13 cellular contexts compared by ENCODE assay signal in the genomic region with DNA sequence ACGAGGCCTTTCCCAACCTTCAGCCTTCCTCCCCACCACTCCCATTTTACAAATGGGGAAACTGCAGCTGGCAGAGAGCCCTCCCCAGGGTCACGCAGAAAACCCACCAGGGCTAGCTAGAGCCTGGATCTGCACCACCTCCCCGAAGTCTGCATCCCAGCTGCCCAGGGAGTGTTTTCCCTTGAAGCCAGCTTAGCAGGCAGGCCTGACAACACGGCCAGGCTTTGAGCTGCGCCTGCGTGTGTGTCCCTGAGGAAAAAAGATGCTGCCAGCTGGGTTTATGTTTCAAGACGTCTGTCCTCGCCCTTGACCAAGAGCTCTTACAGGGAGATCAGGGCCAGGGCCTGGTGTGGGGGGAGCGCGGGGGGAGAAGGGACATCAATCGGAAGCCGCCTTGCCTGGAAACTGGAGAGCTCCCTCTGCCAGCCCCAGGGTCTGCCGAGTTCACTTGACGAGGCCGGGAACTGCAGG. TPM values are rescaled to one million over a fixed set of nuclear protein-coding genes. Genes with fewer than 3 reads are reported as not detected.
DNase-seq lines count a peak whose midpoint lies in the region; TF ChIP-seq lines count a peak whose summit lies in the region.
"Had no signal": no experiment of that assay in that cellular context is flagged by ENCODE, and none has a peak within 500 bp of the region (broad histone marks: within the 10 kb centered on the region; RNA-seq: fewer than 3 reads in every experiment).

No MANE protein-coding gene starts in this region.

- H3K27me3 ChIP-seq in tibial artery: no peaks in the 10 kb centered on the region
- H3K27me3 ChIP-seq: ascending aorta had no signal

- no peaks in the 10 kb centered on the region for H3K27me3 Mint-ChIP-seq in mesothelial cell of epicardium (ENCODE audit: low read depth)

- TF ChIP-seq CTCF in mesothelial cell of epicardium (IDR thresholded peaks at IDR 0.05; ENCODE audit: unreplicated experiment) (no peak), tibial artery (IDR thresholded peaks at IDR 0.05) (no peak)

- DNase-seq in NCI-H1417 (lab: John Stamatoyannopoulos, UW) (peak in 2 of 3 experiments; percentile 22 to 45), NCI-H1417 treated with DMSO at 0.1 percent for 48 hours (lab: John Stamatoyannopoulos, UW) (no peak), fibroblast of peridontal ligament (ENCODE audit: extremely low read depth) (peak; percentile 42), mesothelial cell of epicardium (ENCODE audit: low spot score in 2 of 2, unreplicated experiment in 2 of 2) (no peak), tibial artery (peak; percentile 54 to 83), NCI-H2029 treated with DMSO at 0.1 percent for 48 hours (lab: John Stamatoyannopoulos, UW) (no peak), cerebellar nuclear complex (lab: John Stamatoyannopoulos, UW) (no peak)
- DNase-seq in stimulated activated CD8-positive, alpha-beta memory T cell treated with anti-CD3 and anti-CD28 coated beads, Interleukin-4, amount 100 ng/mL, for 48 hours: no peak
- DNase-seq: DMS79, NCI-H1048, PC-9 had no signal

- H3K9me3 Mint-ChIP-seq in mesothelial cell of epicardium: no peaks in the 10 kb centered on the region

- no peaks in the 10 kb centered on the region for H3K36me3 ChIP-seq in tibial artery
- H3K36me3 ChIP-seq: ascending aorta had no signal

- peaks cover 43% of the 10 kb centered on the region for H3K4me1 Mint-ChIP-seq in mesothelial cell of epicardium

- H3K9me3 ChIP-seq in tibial artery: no peaks in the 10 kb centered on the region
- H3K9me3 ChIP-seq: ascending aorta had no signal

- H3K27ac Mint-ChIP-seq in mesothelial cell of epicardium: peak overlapping the region; percentile 43

- H3K4me3 Mint-ChIP-seq in mesothelial cell of epicardium: no peak overlapping the region

- peaks cover 0 to 4% (median 2%) of the 10 kb centered on the region in 4 donors for H3K4me1 ChIP-seq in tibial artery
- H3K4me1 ChIP-seq: ascending aorta had no signal

- no peaks in the 10 kb centered on the region for H3K36me3 Mint-ChIP-seq in mesothelial cell of epicardium

- intact Hi-C loops in tibial artery (cut with DNase I; ENCODE audit: low total_unique reads): no loop called here

- peak overlapping the region in 1 of 2 donors; percentile 13 for H3K27ac ChIP-seq in tibial artery
- H3K27ac ChIP-seq: PC-9 had no signal

- H3K4me3 ChIP-seq in tibial artery: no peak overlapping the region
- H3K4me3 ChIP-seq: ascending aorta, PC-9 had no signal

RNA-seq across cellular contexts. Expression of a gene that starts 20.3 kb away (rescaled TPM):
- total RNA-seq in mesothelial cell of epicardium: 22.5 to 24.1 TPM (median 22.8 TPM) in 3 replicates
- total RNA-seq: epithelial cell of proximal tubule, PC-9 had no signal

Comparison
In these comparisons a context has a peak if more than half of its experiments do, and no peak if none do; other contexts are left out.
1. DNase-seq: peak in NCI-H1417 (2 of 3), fibroblast of peridontal ligament (single experiment) and tibial artery (2 of 2); none in NCI-H1417 treated with DMSO at 0.1 percent for 48 hours (single experiment), mesothelial cell of epicardium (0 of 2), stimulated activated CD8-positive, alpha-beta memory T cell treated with anti-CD3 and anti-CD28 coated beads, Interleukin-4, amount 100 ng/mL, for 48 hours (single experiment), NCI-H2029 treated with DMSO at 0.1 percent for 48 hours (single experiment) and cerebellar nuclear complex (0 of 2).